9 cellular contexts compared by ENCODE assay signal in the genomic region with DNA sequence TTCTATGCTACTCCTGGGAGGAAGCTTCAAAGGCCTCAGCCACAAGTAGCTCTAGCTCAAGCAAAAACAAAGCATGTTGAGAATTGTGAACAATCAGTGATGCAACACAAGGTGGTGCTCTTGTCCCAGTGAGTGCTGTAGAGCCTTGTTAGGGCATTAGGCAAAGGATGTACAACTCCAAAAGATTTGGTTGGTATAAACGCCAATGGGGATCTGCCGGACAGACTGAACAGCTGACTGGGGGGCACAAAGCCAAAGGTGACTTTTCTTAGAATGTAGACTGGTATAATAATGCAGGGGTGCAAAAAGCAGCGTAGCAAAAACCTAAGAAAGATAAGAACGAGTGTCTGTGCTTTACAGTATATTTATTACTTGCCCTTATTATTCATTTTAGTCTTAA.
A peak's percentile ranks its signal among the peaks of the same experiment; 100 is the strongest.
DNase-seq lines count a peak whose midpoint lies in the region; ATAC-seq, FAIRE-seq and TF ChIP-seq lines count a peak whose summit lies in the region.
"Had no signal": no experiment of that assay in that cellular context is flagged by ENCODE, and none has a peak within 500 bp of the region (broad histone marks: within the 10 kb centered on the region; RNA-seq: fewer than 3 reads in every experiment).

No MANE protein-coding gene starts in this region.

- H3K4me3 ChIP-seq in astrocyte (ENCODE audit: insufficient read depth, low read depth, low read length), result no peak overlapping the region
- no peak overlapping the region for H3K4me3 ChIP-seq in keratinocyte (ENCODE audit: control insufficient read depth in 2 of 3, extremely low read depth in 1 of 3, insufficient read depth in 2 of 3, low read depth in 1 of 3, low read length in 3 of 3)

- H3K36me3 ChIP-seq in astrocyte (ENCODE audit: insufficient read depth, low read length) (no peaks in the 10 kb centered on the region), keratinocyte (ENCODE audit: control insufficient read depth in 2 of 2, extremely low read depth in 1 of 2, insufficient read depth in 2 of 2, low read length in 2 of 2) (no peaks in the 10 kb centered on the region)

- H3K4me2 ChIP-seq in astrocyte (ENCODE audit: low read length) (no peak overlapping the region), keratinocyte (ENCODE audit: control insufficient read depth, extremely low read depth, insufficient read depth, low read depth, low read length) (no peak overlapping the region)

- no peak overlapping the region for H3K9ac ChIP-seq in astrocyte (ENCODE audit: low read length)
- no peak overlapping the region for H3K9ac ChIP-seq in keratinocyte (ENCODE audit: control insufficient read depth, extremely low read depth, insufficient read depth, low read length)

- H3K9me3 ChIP-seq in astrocyte (ENCODE audit: insufficient read depth, low read depth, low read length), result no peaks in the 10 kb centered on the region
- H3K9me3 ChIP-seq in keratinocyte (ENCODE audit: control insufficient read depth, low read depth, low read length), result no peaks in the 10 kb centered on the region

- no peak overlapping the region for H3K4me3 Mint-ChIP-seq in activated CD4-positive, alpha-beta T cell treated with anti-CD3 and anti-CD28 coated beads for 36 hours
- peak overlapping the region; percentile 37 for H3K4me3 Mint-ChIP-seq in astrocyte (ENCODE audit: unreplicated experiment)
- H3K4me3 Mint-ChIP-seq: CD4-positive, CD25-positive, alpha-beta regulatory T cell had no signal

- peak; percentile 37 for DNase-seq in activated CD4-positive, alpha-beta T cell treated with anti-CD3 and anti-CD28 coated beads for 36 hours
- DNase-seq in activated CD4-positive, alpha-beta T cell treated with anti-CD3 and anti-CD28 coated beads for 1 hour, result no peak
- DNase-seq in NCI-H2196 treated with DMSO at 0.1 percent for 48 hours (lab: John Stamatoyannopoulos, UW; ENCODE audit: unreplicated experiment) (peak; percentile 19), astrocyte (ENCODE audit: low read depth) (peak; percentile 32), keratinocyte (ENCODE audit: low read depth, low spot score) (peak; percentile 5), T1000 (lab: John Stamatoyannopoulos, UW) (no peak)

- no peaks in the 10 kb centered on the region for H3K9me3 Mint-ChIP-seq in activated CD4-positive, alpha-beta T cell treated with anti-CD3 and anti-CD28 coated beads for 36 hours (ENCODE audit: low read depth)
- no peaks in the 10 kb centered on the region for H3K9me3 Mint-ChIP-seq in astrocyte (ENCODE audit: unreplicated experiment)

- dilution Hi-C loops in keratinocyte (cut with MboI; ENCODE audit: extremely low pct_ligation_motif_present, low sequenced_read_pairs), result no loop called here

- POLR2A ChIA-PET in activated CD4-positive, alpha-beta T cell treated with anti-CD3 and anti-CD28 coated beads for 36 hours (lab: Charles Lee), result interaction anchor here (0.6 kb wide), 1 partner anchor 670 kb away, joined by 3 read pairs; no protein-coding TSS in a partner anchor

- H3K27me3 ChIP-seq in astrocyte (ENCODE audit: insufficient read depth, low read length) (no peaks in the 10 kb centered on the region), keratinocyte (ENCODE audit: control insufficient read depth, extremely low read depth, insufficient read depth, low read length) (peaks cover 3% of the 10 kb centered on the region)

- intact Hi-C loops in activated CD4-positive, alpha-beta T cell treated with anti-CD3 and anti-CD28 coated beads for 36 hours (cut with DNase I, micrococcal nuclease), result loop anchor here (1.0 to 10.0 kb wide), 5 partner anchors 103 to 791 kb away; no protein-coding TSS in a partner anchor

- H2AFZ ChIP-seq in astrocyte (ENCODE audit: low read depth, low read length), result no peak overlapping the region
- no peak overlapping the region for H2AFZ ChIP-seq in keratinocyte (ENCODE audit: control insufficient read depth, low read length)

- H3K79me2 ChIP-seq in astrocyte (ENCODE audit: insufficient read depth, low read length), result no peaks in the 10 kb centered on the region
- H3K79me2 ChIP-seq in keratinocyte (ENCODE audit: control insufficient read depth, insufficient read depth, low read length), result no peaks in the 10 kb centered on the region

- H3K4me1 Mint-ChIP-seq in activated CD4-positive, alpha-beta T cell treated with anti-CD3 and anti-CD28 coated beads for 36 hours, result no peaks in the 10 kb centered on the region
- H3K4me1 Mint-ChIP-seq in astrocyte (ENCODE audit: low read depth, unreplicated experiment), result peaks cover 14% of the 10 kb centered on the region
- H3K4me1 Mint-ChIP-seq: CD4-positive, CD25-positive, alpha-beta regulatory T cell had no signal

- CTCF ChIA-PET in activated CD4-positive, alpha-beta T cell treated with anti-CD3 and anti-CD28 coated beads for 36 hours (lab: Charles Lee), result interaction anchor here (0.7 to 2.4 kb wide), 7 partner anchors 9 to 157 kb away, joined by 3 to 22 read pairs (median 3); no protein-coding TSS in a partner anchor

- H3K27ac Mint-ChIP-seq in activated CD4-positive, alpha-beta T cell treated with anti-CD3 and anti-CD28 coated beads for 36 hours, result no peak overlapping the region
- H3K27ac Mint-ChIP-seq in astrocyte (ENCODE audit: unreplicated experiment), result no peak overlapping the region
- H3K27ac Mint-ChIP-seq: CD4-positive, CD25-positive, alpha-beta regulatory T cell had no signal

- peaks cover 2% of the 10 kb centered on the region for H3K27me3 Mint-ChIP-seq in activated CD4-positive, alpha-beta T cell treated with anti-CD3 and anti-CD28 coated beads for 36 hours
- H3K27me3 Mint-ChIP-seq in astrocyte (ENCODE audit: low read depth, unreplicated experiment), result no peaks in the 10 kb centered on the region

- H3K27ac ChIP-seq in astrocyte (ENCODE audit: low read depth, low read length) (no peak overlapping the region), keratinocyte (ENCODE audit: control insufficient read depth, insufficient read depth, low read length) (no peak overlapping the region)

- peak; percentile 37 for FAIRE-seq in astrocyte (lab: Jason Lieb, UNC)
- FAIRE-seq in keratinocyte (lab: Jason Lieb, UNC), result peak; percentile 76

- no peaks in the 10 kb centered on the region for H3K36me3 Mint-ChIP-seq in activated CD4-positive, alpha-beta T cell treated with anti-CD3 and anti-CD28 coated beads for 36 hours (ENCODE audit: low read depth)
- no peaks in the 10 kb centered on the region for H3K36me3 Mint-ChIP-seq in astrocyte (ENCODE audit: low read depth, unreplicated experiment)
- H3K36me3 Mint-ChIP-seq: CD4-positive, CD25-positive, alpha-beta regulatory T cell had no signal

- TF ChIP-seq CTCF in astrocyte (IDR thresholded peaks at IDR 0.05; ENCODE audit: insufficient read depth, low read depth, low read length), result peak; percentile 54
- TF ChIP-seq CTCF in keratinocyte (optimal IDR thresholded peaks at IDR 0.05 in 1 of 3, IDR thresholded peaks at IDR 0.05 in 1 of 3, conservative IDR thresholded peaks at IDR 0.05 in 1 of 3; ENCODE audit: extremely low read depth in 1 of 3, insufficient read depth in 2 of 3, low read length in 3 of 3), result peak; percentile 68 to 88 (median 74)

- ATAC-seq in activated CD4-positive, alpha-beta T cell treated with anti-CD3 and anti-CD28 coated beads for 36 hours, result no peak
- peak; percentile 57 for ATAC-seq in HG02759 (IDR thresholded peaks at IDR 0.05; ENCODE audit: unreplicated experiment)
- ATAC-seq in HG03457 (IDR thresholded peaks at IDR 0.05; ENCODE audit: unreplicated experiment), result no peak

- no peaks in the 10 kb centered on the region for H4K20me1 ChIP-seq in astrocyte (ENCODE audit: insufficient read depth, low read length)
- H4K20me1 ChIP-seq in keratinocyte (ENCODE audit: control insufficient read depth, extremely low read depth, insufficient read depth, low read length), result no peaks in the 10 kb centered on the region

- no peaks in the 10 kb centered on the region for H3K9me1 ChIP-seq in keratinocyte (ENCODE audit: control insufficient read depth, extremely low read depth, insufficient read depth, low read length)

- no peaks in the 10 kb centered on the region for H3K4me1 ChIP-seq in astrocyte (ENCODE audit: insufficient read depth, low read length)
- no peaks in the 10 kb centered on the region for H3K4me1 ChIP-seq in keratinocyte (ENCODE audit: control insufficient read depth, extremely low read depth, insufficient read depth, low read length)

Comparison
In these comparisons a context has a peak if more than half of its experiments do, and no peak if none do; other contexts are left out.
1. DNase-seq: peak in activated CD4-positive, alpha-beta T cell treated with anti-CD3 and anti-CD28 coated beads for 36 hours (single experiment), NCI-H2196 treated with DMSO at 0.1 percent for 48 hours (single experiment), astrocyte (single experiment) and keratinocyte (single experiment); none in activated CD4-positive, alpha-beta T cell treated with anti-CD3 and anti-CD28 coated beads for 1 hour (single experiment) and T1000 (single experiment).